Comparison of ENCODE assay signal across 1 cellular context in the genomic region with DNA sequence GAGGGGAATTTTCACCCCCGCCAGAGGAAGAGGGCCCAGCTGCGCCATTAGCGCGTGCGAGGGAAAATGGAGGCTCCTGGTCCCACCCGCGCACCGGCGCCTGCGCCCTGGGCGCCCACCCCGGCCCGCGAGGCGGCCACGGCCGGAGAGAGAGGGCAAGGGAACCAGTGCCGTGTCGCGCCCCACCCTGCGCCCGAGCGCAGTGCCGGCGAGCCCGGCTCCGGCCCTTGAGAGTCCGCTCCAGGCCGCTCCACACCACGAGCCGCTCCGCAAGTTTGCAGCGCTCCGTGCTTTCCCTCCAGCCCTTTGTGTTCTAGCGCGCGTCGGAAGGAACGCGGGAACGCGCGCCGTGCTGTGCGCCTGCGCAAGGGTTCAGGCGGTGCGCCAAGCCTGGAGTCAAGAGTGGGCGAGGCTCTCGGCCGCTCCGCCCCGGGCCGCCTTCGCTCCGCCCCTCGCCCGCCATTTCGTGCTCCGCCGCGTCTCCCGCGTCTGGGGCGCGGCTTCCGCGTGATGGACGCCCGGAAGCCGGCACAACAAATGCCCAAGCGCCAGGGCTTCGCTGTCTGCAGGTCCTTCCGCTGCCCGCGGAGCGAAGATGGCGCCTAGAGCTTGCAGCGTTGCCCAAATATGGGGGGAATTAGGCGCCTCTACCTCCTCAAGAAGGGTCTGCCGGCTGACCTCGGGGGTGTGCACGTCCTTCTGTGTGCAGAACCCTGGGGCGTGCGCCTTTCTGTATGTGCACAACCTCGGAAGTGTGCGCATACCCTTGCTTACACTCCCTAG.
TF ChIP-seq lines count a peak whose summit lies in the region.

No MANE protein-coding gene starts in this region.

TF ChIP-seq in WTC11, 78 proteins besides CTCF, POLR2A, EP300 and RAD21 (continued from another document):
- TF ChIP-seq USF2 (CRISPR knock-in tag; IDR thresholded peaks at IDR 0.05) (0 out of 2 replicates have a peak, but pooled peaks have one; percentile 1), MLX (CRISPR knock-in tag; IDR thresholded peaks at IDR 0.05) (peak; percentile 69), PRRX2 (CRISPR knock-in tag; IDR thresholded peaks at IDR 0.05) (peak; percentile 86; the same call in 1 of the 2 replicates), ZNF138 (CRISPR knock-in tag; conservative IDR thresholded peaks at IDR 0.05) (peak; percentile 54; the same call in 1 of the 2 replicates), TEAD4 (CRISPR knock-in tag; IDR thresholded peaks at IDR 0.05) (peak; percentile 71), MXD4 (CRISPR knock-in tag; IDR thresholded peaks at IDR 0.05; ENCODE audit: borderline replicate concordance) (no peak), NFYB (CRISPR knock-in tag; conservative IDR thresholded peaks at IDR 0.05; ENCODE audit: low read depth) (0 out of 2 replicates have a peak, but pooled peaks have one; percentile 15)
- TF ChIP-seq, protein P1, sequence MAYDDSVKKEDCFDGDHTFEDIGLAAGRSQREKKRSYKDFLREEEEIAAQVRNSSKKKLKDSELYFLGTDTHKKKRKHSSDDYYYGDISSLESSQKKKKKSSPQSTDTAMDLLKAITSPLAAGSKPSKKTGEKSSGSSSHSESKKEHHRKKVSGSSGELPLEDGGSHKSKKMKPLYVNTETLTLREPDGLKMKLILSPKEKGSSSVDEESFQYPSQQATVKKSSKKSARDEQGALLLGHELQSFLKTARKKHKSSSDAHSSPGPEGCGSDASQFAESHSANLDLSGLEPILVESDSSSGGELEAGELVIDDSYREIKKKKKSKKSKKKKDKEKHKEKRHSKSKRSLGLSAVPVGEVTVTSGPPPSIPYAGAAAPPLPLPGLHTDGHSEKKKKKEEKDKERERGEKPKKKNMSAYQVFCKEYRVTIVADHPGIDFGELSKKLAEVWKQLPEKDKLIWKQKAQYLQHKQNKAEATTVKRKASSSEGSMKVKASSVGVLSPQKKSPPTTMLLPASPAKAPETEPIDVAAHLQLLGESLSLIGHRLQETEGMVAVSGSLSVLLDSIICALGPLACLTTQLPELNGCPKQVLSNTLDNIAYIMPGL (CRISPR knock-in tag; IDR thresholded peaks at IDR 0.05) = peak; percentile 96
- TF ChIP-seq, protein P2, sequence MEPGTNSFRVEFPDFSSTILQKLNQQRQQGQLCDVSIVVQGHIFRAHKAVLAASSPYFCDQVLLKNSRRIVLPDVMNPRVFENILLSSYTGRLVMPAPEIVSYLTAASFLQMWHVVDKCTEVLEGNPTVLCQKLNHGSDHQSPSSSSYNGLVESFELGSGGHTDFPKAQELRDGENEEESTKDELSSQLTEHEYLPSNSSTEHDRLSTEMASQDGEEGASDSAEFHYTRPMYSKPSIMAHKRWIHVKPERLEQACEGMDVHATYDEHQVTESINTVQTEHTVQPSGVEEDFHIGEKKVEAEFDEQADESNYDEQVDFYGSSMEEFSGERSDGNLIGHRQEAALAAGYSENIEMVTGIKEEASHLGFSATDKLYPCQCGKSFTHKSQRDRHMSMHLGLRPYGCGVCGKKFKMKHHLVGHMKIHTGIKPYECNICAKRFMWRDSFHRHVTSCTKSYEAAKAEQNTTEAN (CRISPR knock-in tag; IDR thresholded peaks at IDR 0.05) = peak; percentile 94
- TF ChIP-seq, protein P3, sequence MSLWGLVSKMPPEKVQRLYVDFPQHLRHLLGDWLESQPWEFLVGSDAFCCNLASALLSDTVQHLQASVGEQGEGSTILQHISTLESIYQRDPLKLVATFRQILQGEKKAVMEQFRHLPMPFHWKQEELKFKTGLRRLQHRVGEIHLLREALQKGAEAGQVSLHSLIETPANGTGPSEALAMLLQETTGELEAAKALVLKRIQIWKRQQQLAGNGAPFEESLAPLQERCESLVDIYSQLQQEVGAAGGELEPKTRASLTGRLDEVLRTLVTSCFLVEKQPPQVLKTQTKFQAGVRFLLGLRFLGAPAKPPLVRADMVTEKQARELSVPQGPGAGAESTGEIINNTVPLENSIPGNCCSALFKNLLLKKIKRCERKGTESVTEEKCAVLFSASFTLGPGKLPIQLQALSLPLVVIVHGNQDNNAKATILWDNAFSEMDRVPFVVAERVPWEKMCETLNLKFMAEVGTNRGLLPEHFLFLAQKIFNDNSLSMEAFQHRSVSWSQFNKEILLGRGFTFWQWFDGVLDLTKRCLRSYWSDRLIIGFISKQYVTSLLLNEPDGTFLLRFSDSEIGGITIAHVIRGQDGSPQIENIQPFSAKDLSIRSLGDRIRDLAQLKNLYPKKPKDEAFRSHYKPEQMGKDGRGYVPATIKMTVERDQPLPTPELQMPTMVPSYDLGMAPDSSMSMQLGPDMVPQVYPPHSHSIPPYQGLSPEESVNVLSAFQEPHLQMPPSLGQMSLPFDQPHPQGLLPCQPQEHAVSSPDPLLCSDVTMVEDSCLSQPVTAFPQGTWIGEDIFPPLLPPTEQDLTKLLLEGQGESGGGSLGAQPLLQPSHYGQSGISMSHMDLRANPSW (CRISPR knock-in tag; conservative IDR thresholded peaks at IDR 0.05; ENCODE audit: low read depth) = 0 out of 2 replicates have a peak, but pooled peaks have one; percentile 84
TF ChIP-seq in WTC11: peak in this region for 46.
